Comparison of ENCODE assay signal across 1 cellular context in genomic region chr21:44658511-44658910, GRCh38.
TF ChIP-seq lines count a peak whose summit lies in the region.

No MANE protein-coding gene starts in this region.

TF ChIP-seq in GM23338, 12 proteins besides CTCF, POLR2A, EP300 and RAD21:
- TF ChIP-seq REST (IDR thresholded peaks at IDR 0.05; ENCODE audit: unreplicated experiment) (no peak), ZNF462 (CRISPR knock-in tag; IDR thresholded peaks at IDR 0.05) (no peak), EZH2 (IDR thresholded peaks at IDR 0.05; ENCODE audit: low read depth, unreplicated experiment) (no peak), CREB1 (CRISPR knock-in tag; IDR thresholded peaks at IDR 0.05; ENCODE audit: low read depth) (no peak), NANOG (IDR thresholded peaks at IDR 0.05; ENCODE audit: borderline replicate concordance) (no peak), STAT1 (IDR thresholded peaks at IDR 0.05; ENCODE audit: unreplicated experiment) (no peak), ZNF331 (CRISPR knock-in tag; IDR thresholded peaks at IDR 0.05; ENCODE audit: low read depth) (no peak)
TF ChIP-seq in GM23338: peak in this region for 0.
